ENCODE assay signal across 11 cellular contexts in genomic region chr12:124088232-124088907, GRCh38.
"Had no signal": no experiment of that assay in that cellular context is flagged by ENCODE, and none has a peak within 500 bp of the region (broad histone marks: within the 10 kb centered on the region; RNA-seq: fewer than 3 reads in every experiment).

No MANE protein-coding gene starts in this region.

- H3K4me3 Mint-ChIP-seq: activated B cell treated with CpG ODN at 0.5 μM for 24 hours; activated CD4-positive, alpha-beta T cell treated with anti-CD3 and anti-CD28 coated beads, Interleukin-2, amount 10 ng/mL, durations not matched to agents 7 days and 5 days; effector memory CD8-positive, alpha-beta T cell; naive thymus-derived CD4-positive, alpha-beta T cell had no signal

- H3K4me1 Mint-ChIP-seq: activated B cell treated with CpG ODN at 0.5 μM for 24 hours; activated CD4-positive, alpha-beta T cell treated with anti-CD3 and anti-CD28 coated beads, Interleukin-2, amount 10 ng/mL, durations not matched to agents 7 days and 5 days had no signal

- DNase-seq: activated B cell treated with CpG ODN at 0.5 μM for 24 hours; activated CD4-positive, alpha-beta T cell treated with anti-CD3 and anti-CD28 coated beads, Interleukin-2, amount 10 ng/mL, durations not matched to agents 7 days and 5 days; activated CD8-positive, alpha-beta memory T cell treated with anti-CD3 and anti-CD28 coated beads for 24 hours; activated naive CD4-positive, alpha-beta T cell treated with Interleukin-2 at 50 U/mL for 16 hours; effector memory CD8-positive, alpha-beta T cell; hippocampal formation; midbrain; naive thymus-derived CD4-positive, alpha-beta T cell; occipital lobe; stimulated activated CD4-positive, alpha-beta T cell treated with anti-CD3 and anti-CD28 coated beads, Interleukin-12 subunit alpha, Interleukin-12 subunit beta, amount 100 ng/mL, for 4 hours; stimulated activated naive CD8-positive, alpha-beta T cell treated with anti-CD3 and anti-CD28 coated beads, Interleukin-15, Interleukin-2, amounts not matched to agents 100 U/mL and 50 U/mL, for 24 hours had no signal

- ATAC-seq: effector memory CD8-positive, alpha-beta T cell; naive thymus-derived CD4-positive, alpha-beta T cell; stimulated activated naive CD8-positive, alpha-beta T cell treated with anti-CD3 and anti-CD28 coated beads, Interleukin-15, Interleukin-2, amounts not matched to agents 100 U/mL and 50 U/mL, for 24 hours had no signal

- H3K27ac Mint-ChIP-seq: activated B cell treated with CpG ODN at 0.5 μM for 24 hours; activated CD4-positive, alpha-beta T cell treated with anti-CD3 and anti-CD28 coated beads, Interleukin-2, amount 10 ng/mL, durations not matched to agents 7 days and 5 days; effector memory CD8-positive, alpha-beta T cell; naive thymus-derived CD4-positive, alpha-beta T cell had no signal

- H3K9me3 Mint-ChIP-seq: activated B cell treated with CpG ODN at 0.5 μM for 24 hours; activated CD4-positive, alpha-beta T cell treated with anti-CD3 and anti-CD28 coated beads, Interleukin-2, amount 10 ng/mL, durations not matched to agents 7 days and 5 days; effector memory CD8-positive, alpha-beta T cell had no signal

- H3K36me3 Mint-ChIP-seq: naive thymus-derived CD4-positive, alpha-beta T cell had no signal

- H3K27me3 Mint-ChIP-seq: activated B cell treated with CpG ODN at 0.5 μM for 24 hours; activated CD4-positive, alpha-beta T cell treated with anti-CD3 and anti-CD28 coated beads, Interleukin-2, amount 10 ng/mL, durations not matched to agents 7 days and 5 days had no signal
